Comparison of ENCODE assay signal across 21 cellular contexts in the genomic region with DNA sequence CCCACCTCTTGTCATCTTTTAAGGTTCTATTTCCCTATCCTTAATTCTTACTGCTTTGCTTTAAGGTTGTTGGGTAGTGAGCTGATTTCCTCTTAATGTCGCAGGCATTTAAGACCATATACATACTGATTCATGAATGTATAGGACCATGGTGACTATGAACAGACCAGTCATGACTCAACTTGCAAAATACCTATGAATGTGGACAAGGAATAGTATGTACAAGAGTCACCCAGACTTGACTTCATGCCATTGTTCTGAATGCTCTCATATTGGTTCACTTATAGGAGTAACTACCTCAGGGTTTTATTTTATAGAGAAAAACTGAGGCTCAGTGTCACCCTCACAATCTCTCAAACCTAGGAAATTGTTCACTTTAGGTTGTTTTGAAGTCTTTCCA. TPM values are rescaled to one million over a fixed set of nuclear protein-coding genes. Genes with fewer than 3 reads are reported as not detected.
DNase-seq lines count a peak whose midpoint lies in the region; ATAC-seq, FAIRE-seq and TF ChIP-seq lines count a peak whose summit lies in the region.
"Had no signal": no experiment of that assay in that cellular context is flagged by ENCODE, and none has a peak within 500 bp of the region (broad histone marks: within the 10 kb centered on the region; RNA-seq: fewer than 3 reads in every experiment).

No MANE protein-coding gene starts in this region.

- WGBS in mammary epithelial cell (ENCODE audit: low coverage, missing lambda C conversion rate) = 0% methylated on average over 1 of the region's 1 CpG

- H3K27ac ChIP-seq in PC-3 (ENCODE audit: low read length) = peak overlapping the region; percentile 98
- peak overlapping the region; percentile 90 for H3K27ac ChIP-seq in mammary epithelial cell (ENCODE audit: insufficient read depth, low read depth, low read length)
- peak overlapping the region; percentile 79 for H3K27ac ChIP-seq in keratinocyte (ENCODE audit: control insufficient read depth, insufficient read depth, low read length)
- H3K27ac ChIP-seq: cardiac muscle cell, left ventricle myocardium inferior had no signal

- H3K9me3 ChIP-seq in PC-3 (ENCODE audit: low read length) = no peaks in the 10 kb centered on the region
- no peaks in the 10 kb centered on the region for H3K9me3 ChIP-seq in mammary epithelial cell (replicated peaks; ENCODE audit: insufficient read depth, low read length)
- no peaks in the 10 kb centered on the region for H3K9me3 ChIP-seq in keratinocyte (ENCODE audit: control insufficient read depth, low read depth, low read length)
- H3K9me3 ChIP-seq: colonic mucosa, left ventricle myocardium inferior had no signal

- DNase-seq in EL (peak; percentile 6), PC-3 (peak; percentile 78), mammary epithelial cell (peak; percentile 80), keratinocyte (ENCODE audit: low read depth, low spot score) (peak; percentile 85), NCI-H1417 treated with DMSO at 0.1 percent for 48 hours (lab: John Stamatoyannopoulos, UW) (no peak), nucleus accumbens (lab: John Stamatoyannopoulos, UW) (no peak), NCI-H2029 treated with DMSO at 0.1 percent for 48 hours (lab: John Stamatoyannopoulos, UW) (no peak)
- DNase-seq: activated CD8-positive, alpha-beta memory T cell treated with anti-CD3 and anti-CD28 coated beads for 24 hours; activated naive CD4-positive, alpha-beta T cell treated with Interleukin-2 at 50 U/mL for 16 hours; CD8-positive, alpha-beta T cell; colonic mucosa; effector memory CD4-positive, alpha-beta T cell; H9; left ventricle myocardium inferior; midbrain; naive thymus-derived CD4-positive, alpha-beta T cell; NCI-H1105 treated with DMSO at 0.1 percent for 48 hours; NCI-H774 had no signal

- in situ Hi-C loops in mammary epithelial cell (cut with MboI; ENCODE audit: low sequenced_read_pairs in 2 of 2) = loop anchor here in 1 of 2 donors (10.0 to 25.0 kb wide), 2 partner anchors 157 to 439 kb away; no protein-coding TSS in a partner anchor

- no peaks in the 10 kb centered on the region for H4K20me1 ChIP-seq in PC-3 (ENCODE audit: low read length)
- no peaks in the 10 kb centered on the region for H4K20me1 ChIP-seq in mammary epithelial cell (ENCODE audit: insufficient read depth, low read length)
- H4K20me1 ChIP-seq in keratinocyte (ENCODE audit: control insufficient read depth, extremely low read depth, insufficient read depth, low read length) = no peaks in the 10 kb centered on the region

- H3K9me1 ChIP-seq in keratinocyte (ENCODE audit: control insufficient read depth, extremely low read depth, insufficient read depth, low read length) = no peaks in the 10 kb centered on the region

- intact Hi-C loops in PC-3 (cut with micrococcal nuclease) (no loop called here), mammary epithelial cell (cut with micrococcal nuclease) (loop anchor here (5.0 kb wide), 2 partner anchors 444 to 769 kb away; no protein-coding TSS in a partner anchor)

- BruUV-seq in PC-3 (replicated peaks; lab: Mats Ljungman, UMichigan) = no TSS peak
- BruUV-seq in mammary epithelial cell (replicated peaks; lab: Mats Ljungman, UMichigan) = no TSS peak

- H3K79me2 ChIP-seq in PC-3 (ENCODE audit: low read length) (no peaks in the 10 kb centered on the region), mammary epithelial cell (ENCODE audit: insufficient read depth, low read length) (no peaks in the 10 kb centered on the region), keratinocyte (ENCODE audit: control insufficient read depth, insufficient read depth, low read length) (no peaks in the 10 kb centered on the region)

- H3K9ac ChIP-seq in PC-3 (ENCODE audit: low read length) (peak overlapping the region; percentile 72), mammary epithelial cell (ENCODE audit: insufficient read depth, low read length) (peak overlapping the region; percentile 59), keratinocyte (ENCODE audit: control insufficient read depth, extremely low read depth, insufficient read depth, low read length) (no peak overlapping the region)

- H3K4me3 ChIP-seq in PC-3 (ENCODE audit: low read length) = peak overlapping the region; percentile 23; the same call in 1 of the 2 replicates
- no peak overlapping the region for H3K4me3 ChIP-seq in mammary epithelial cell (replicated peaks in 1 of 3; ENCODE audit: insufficient read depth in 1 of 3, low read depth in 2 of 3, low read length in 3 of 3)
- peak overlapping the region in 2 of 3 experiments; percentile 11 to 33 for H3K4me3 ChIP-seq in keratinocyte (ENCODE audit: control insufficient read depth in 2 of 3, extremely low read depth in 1 of 3, insufficient read depth in 2 of 3, low read depth in 1 of 3, low read length in 3 of 3)
- H3K4me3 ChIP-seq: cardiac muscle cell, colonic mucosa, K562, left ventricle myocardium inferior had no signal

- H3K36me3 ChIP-seq in PC-3 (ENCODE audit: low read depth, low read length) (no peaks in the 10 kb centered on the region), mammary epithelial cell (ENCODE audit: insufficient read depth, low read length) (no peaks in the 10 kb centered on the region), keratinocyte (ENCODE audit: control insufficient read depth in 2 of 2, extremely low read depth in 1 of 2, insufficient read depth in 2 of 2, low read length in 2 of 2) (no peaks in the 10 kb centered on the region)
- H3K36me3 ChIP-seq: cardiac muscle cell, colonic mucosa, left ventricle myocardium inferior had no signal

- H3F3A ChIP-seq in PC-3 (ENCODE audit: low read length, unreplicated experiment) = no peaks in the 10 kb centered on the region

- H3K9me2 ChIP-seq in PC-3 (replicated peaks; ENCODE audit: low read length) = no peaks in the 10 kb centered on the region

- ATAC-seq in PC-3 (peak; percentile 57), HG02973 (IDR thresholded peaks at IDR 0.05; ENCODE audit: unreplicated experiment) (no peak)
- ATAC-seq: CD8-positive, alpha-beta T cell; K562; naive thymus-derived CD4-positive, alpha-beta T cell had no signal

- H3K27me3 ChIP-seq in PC-3 (ENCODE audit: low read length) (no peaks in the 10 kb centered on the region), mammary epithelial cell (ENCODE audit: insufficient read depth, low read length) (no peaks in the 10 kb centered on the region), keratinocyte (ENCODE audit: control insufficient read depth, extremely low read depth, insufficient read depth, low read length) (no peaks in the 10 kb centered on the region)
- H3K27me3 ChIP-seq: colonic mucosa had no signal

- FAIRE-seq in keratinocyte (lab: Jason Lieb, UNC) = no peak
- FAIRE-seq: K562 had no signal

- TF ChIP-seq CTCF in PC-3 (conservative IDR thresholded peaks at IDR 0.05; ENCODE audit: low read depth, low read length) (no peak), mammary epithelial cell (conservative IDR thresholded peaks at IDR 0.05 in 1 of 2, IDR thresholded peaks at IDR 0.05 in 1 of 2; ENCODE audit: extremely low read depth in 1 of 2, insufficient read depth in 1 of 2, low read depth in 1 of 2, low read length in 2 of 2) (no peak), keratinocyte (optimal IDR thresholded peaks at IDR 0.05 in 1 of 3, IDR thresholded peaks at IDR 0.05 in 1 of 3, conservative IDR thresholded peaks at IDR 0.05 in 1 of 3; ENCODE audit: extremely low read depth in 1 of 3, insufficient read depth in 2 of 3, low read length in 3 of 3) (no peak)

- POLR2A ChIA-PET in PC-3 (lab: Charles Lee; ENCODE audit: unreplicated experiment) = interaction anchor here (0.6 kb wide), 1 partner anchor 11 kb away, joined by 3 read pairs; no protein-coding TSS in a partner anchor

- CTCF ChIA-PET in PC-3 (lab: Charles Lee) = interaction anchor here (0.8 kb wide), 1 partner anchor 11 kb away, joined by 3 read pairs; no protein-coding TSS in a partner anchor
- CTCF ChIA-PET in mammary epithelial cell (lab: Charles Lee; ENCODE audit: low non-redundant PET) = no interaction called here

- peaks cover 32% of the 10 kb centered on the region for H3K4me1 ChIP-seq in PC-3 (ENCODE audit: insufficient read depth, low read length)
- peaks cover 44% of the 10 kb centered on the region for H3K4me1 ChIP-seq in mammary epithelial cell (ENCODE audit: insufficient read depth, low read length)
- peaks cover 45% of the 10 kb centered on the region for H3K4me1 ChIP-seq in keratinocyte (ENCODE audit: control insufficient read depth, extremely low read depth, insufficient read depth, low read length)
- H3K4me1 ChIP-seq: left ventricle myocardium inferior had no signal

- no peak overlapping the region for H2AFZ ChIP-seq in PC-3 (ENCODE audit: low read length)
- no peak overlapping the region for H2AFZ ChIP-seq in mammary epithelial cell (ENCODE audit: low read depth, low read length)
- H2AFZ ChIP-seq in keratinocyte (ENCODE audit: control insufficient read depth, low read length) = no peak overlapping the region

- dilution Hi-C loops in mammary epithelial cell (cut with HindIII; ENCODE audit: low sequenced_read_pairs) (loop anchor here (5.0 kb wide), 3 partner anchors 39 to 144 kb away; no protein-coding TSS in a partner anchor), keratinocyte (cut with MboI; ENCODE audit: extremely low pct_ligation_motif_present, low sequenced_read_pairs) (no loop called here)

- H3K4me2 ChIP-seq in PC-3 (ENCODE audit: low read length) (peak overlapping the region; percentile 78), mammary epithelial cell (ENCODE audit: insufficient read depth, low read depth, low read length) (peak overlapping the region; percentile 77), keratinocyte (ENCODE audit: control insufficient read depth, extremely low read depth, insufficient read depth, low read depth, low read length) (peak overlapping the region; percentile 72)

RNA-seq across cellular contexts. Expression of a gene that starts 44.3 kb away (rescaled TPM):
- total RNA-seq in PC-3 (2014; rRNA removed) = 7.7 and 8.0 TPM in 2 replicates
- total RNA-seq in mammary epithelial cell = 10 to 100 TPM; 45.8 to 80.2 TPM
- 24.2 TPM for polyA plus RNA-seq in mammary epithelial cell
- 53.7 TPM for polyA minus RNA-seq in mammary epithelial cell
- 47.4 to 96.9 TPM (median 58.5 TPM) in 3 replicates for polyA plus RNA-seq in keratinocyte
- 70.1 TPM for polyA plus RNA-seq in keratinocyte (2011; ENCODE audit: low read depth)
- 46.5 and 83.0 TPM in 2 replicates for polyA plus RNA-seq in keratinocyte (2011; cell fraction: cytosol; rRNA removed)
- polyA plus RNA-seq in keratinocyte (2011; cell fraction: nucleus; rRNA removed) = 61.8 and 103 TPM in 2 replicates
- 36.4 and 48.4 TPM in 2 replicates for polyA plus RNA-seq in keratinocyte (2012; ENCODE audit: low replicate concordance)
- 6.8 to 52.8 TPM (median 21.1 TPM) in 3 replicates for polyA minus RNA-seq in keratinocyte
- polyA minus RNA-seq in keratinocyte (2011; cell fraction: cytosol; rRNA and poly(A)+ RNA removed) = 35.3 TPM
- polyA minus RNA-seq in keratinocyte (2011; cell fraction: nucleus; rRNA and poly(A)+ RNA removed) = 22.1 and 50.5 TPM in 2 replicates

Comparison
In these comparisons a context has a peak if more than half of its experiments do, and no peak if none do; other contexts are left out.
1. DNase-seq: peak in EL (single experiment), PC-3 (single experiment), mammary epithelial cell (single experiment) and keratinocyte (single experiment); none in NCI-H1417 treated with DMSO at 0.1 percent for 48 hours (single experiment), nucleus accumbens (0 of 56) and NCI-H2029 treated with DMSO at 0.1 percent for 48 hours (single experiment).
2. H3K4me3 ChIP-seq: peak in PC-3 (single experiment) and keratinocyte (2 of 3); none in mammary epithelial cell (0 of 3).
3. Peak in every context shown above with its lines, with median percentiles within 50 percentile points of each other: H3K27ac ChIP-seq and H3K4me2 ChIP-seq.